Comparison of ENCODE assay signal across 1 cellular context in the genomic region with DNA sequence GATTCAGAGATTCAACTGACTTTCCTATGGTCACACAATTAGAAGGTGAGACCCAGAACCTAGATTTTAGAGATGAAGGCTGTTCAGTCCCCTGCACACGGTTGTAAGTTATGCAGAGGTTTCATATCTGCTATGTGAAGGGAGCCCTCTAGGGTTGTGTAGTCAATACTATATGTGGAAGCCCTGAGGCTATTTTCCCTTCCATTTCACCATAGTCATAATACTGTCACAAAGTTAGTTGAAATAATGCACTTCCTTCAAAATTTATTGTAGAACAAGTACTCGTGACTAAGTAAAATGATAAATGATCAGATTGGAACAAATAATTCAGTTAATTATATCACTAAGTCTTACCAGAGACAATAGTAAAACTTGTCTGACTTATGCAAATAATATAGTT.
TF ChIP-seq lines count a peak whose summit lies in the region.

No MANE protein-coding gene starts in this region.

TF ChIP-seq in H1, 55 proteins besides CTCF, POLR2A, EP300 and RAD21:
- TF ChIP-seq TEAD4 (IDR thresholded peaks at IDR 0.05; ENCODE audit: low read depth, low read length) (no peak), FOSL1 (IDR thresholded peaks at IDR 0.05; ENCODE audit: insufficient read depth, low read depth, low read length) (no peak), SIX5 (IDR thresholded peaks at IDR 0.05; ENCODE audit: low read depth, low read length) (no peak)
- TF ChIP-seq, protein P1, sequence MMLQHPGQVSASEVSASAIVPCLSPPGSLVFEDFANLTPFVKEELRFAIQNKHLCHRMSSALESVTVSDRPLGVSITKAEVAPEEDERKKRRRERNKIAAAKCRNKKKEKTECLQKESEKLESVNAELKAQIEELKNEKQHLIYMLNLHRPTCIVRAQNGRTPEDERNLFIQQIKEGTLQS (IDR thresholded peaks at IDR 0.05; ENCODE audit: insufficient read depth, low read depth, low read length) = no peak
